ENCODE assay signal across 14 cellular contexts in the genomic region with DNA sequence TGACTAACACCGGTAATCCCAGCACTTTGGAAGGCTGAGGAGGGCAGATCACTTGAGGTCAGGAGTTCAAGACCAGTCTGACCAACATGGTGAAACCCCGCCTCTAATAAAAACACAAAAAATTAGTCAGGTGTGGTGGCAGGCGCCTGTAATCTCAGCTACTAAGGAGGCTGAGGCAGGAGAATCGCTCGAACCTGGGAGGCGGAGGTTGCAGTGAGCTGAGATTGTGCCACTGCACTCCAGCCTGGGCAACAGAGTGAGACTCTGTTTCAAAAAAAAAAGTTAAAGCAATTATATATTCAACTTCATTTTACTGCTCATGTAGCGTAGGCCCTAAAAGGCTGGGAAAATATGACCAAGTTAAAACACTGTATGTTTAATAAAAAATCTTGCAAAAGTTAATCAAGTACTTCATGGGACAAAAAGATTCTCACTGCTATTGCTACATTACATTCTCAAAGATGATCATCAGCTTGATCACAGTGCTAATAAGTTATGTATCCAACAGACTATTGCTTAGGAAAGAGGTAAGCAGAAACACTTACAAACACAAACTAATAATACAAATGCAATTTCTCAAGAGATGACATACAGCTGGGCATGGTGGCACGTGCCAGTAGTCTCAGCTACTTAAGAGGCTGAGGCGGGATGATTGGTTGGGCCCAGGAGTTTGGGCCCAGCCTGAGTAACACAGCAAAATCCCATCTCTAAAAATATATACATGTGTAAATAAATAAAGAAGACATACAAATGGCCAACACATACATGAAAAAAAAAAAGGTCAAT. TPM values are rescaled to one million over a fixed set of nuclear protein-coding genes. Genes with fewer than 3 reads are reported as not detected.
A peak's percentile ranks its signal among the peaks of the same experiment; 100 is the strongest.
DNase-seq lines count a peak whose midpoint lies in the region; ATAC-seq and TF ChIP-seq lines count a peak whose summit lies in the region.
"Had no signal": no experiment of that assay in that cellular context is flagged by ENCODE, and none has a peak within 500 bp of the region (broad histone marks: within the 10 kb centered on the region; RNA-seq: fewer than 3 reads in every experiment).

No MANE protein-coding gene starts in this region.

- peaks cover 95% of the 10 kb centered on the region for H3K79me2 ChIP-seq in PC-3 (ENCODE audit: low read length)

- CTCF ChIA-PET in PC-3 (lab: Charles Lee) = no interaction called here

- peaks cover 19% of the 10 kb centered on the region for H3K4me1 ChIP-seq in PC-3 (ENCODE audit: insufficient read depth, low read length)

- intact Hi-C loops in PC-3 (cut with micrococcal nuclease) = no loop called here

- no peaks in the 10 kb centered on the region for H3K9me3 Mint-ChIP-seq in stimulated activated naive CD8-positive, alpha-beta T cell treated with anti-CD3 and anti-CD28 coated beads, Interleukin-15, Interleukin-2, amounts not matched to agents 100 ng/mL and 50 ng/mL, for 24 hours
- H3K9me3 Mint-ChIP-seq in type B pancreatic cell = no peaks in the 10 kb centered on the region

- H3K27me3 ChIP-seq in PC-3 (ENCODE audit: low read length) = no peaks in the 10 kb centered on the region

- BruUV-seq in PC-3 (replicated peaks; lab: Mats Ljungman, UMichigan) = no TSS peak

- H3F3A ChIP-seq in PC-3 (ENCODE audit: low read length, unreplicated experiment) = no peaks in the 10 kb centered on the region

- peaks cover 64% of the 10 kb centered on the region for H3K4me1 Mint-ChIP-seq in stimulated activated naive CD8-positive, alpha-beta T cell treated with anti-CD3 and anti-CD28 coated beads, Interleukin-15, Interleukin-2, amounts not matched to agents 100 ng/mL and 50 ng/mL, for 24 hours (ENCODE audit: low read depth)
- peaks cover 46% of the 10 kb centered on the region for H3K4me1 Mint-ChIP-seq in type B pancreatic cell (ENCODE audit: unreplicated experiment)

- no peak for DNase-seq in stimulated activated naive CD8-positive, alpha-beta T cell treated with anti-CD3 and anti-CD28 coated beads, Interleukin-15, Interleukin-2, amounts not matched to agents 100 U/mL and 50 U/mL, for 24 hours
- DNase-seq in PC-3 (no peak), fibroblast of gingiva (ENCODE audit: low read depth) (peak; percentile 67), type B pancreatic cell (ENCODE audit: extremely low spot score, unreplicated experiment) (no peak), A172 (ENCODE audit: low spot score) (no peak), ACHN (no peak)
- DNase-seq: activated CD8-positive, alpha-beta memory T cell treated with anti-CD3 and anti-CD28 coated beads, Interleukin-2, amount 50 U/mL, for 4 hours; GDM1; NCI-H1436 treated with DMSO at 0.1 percent for 48 hours; NCI-H510A treated with DMSO at 0.1 percent for 48 hours; right cardiac atrium; RPMI8226 had no signal

- no peak overlapping the region for H2AFZ ChIP-seq in PC-3 (ENCODE audit: low read length)

- peaks cover 48% of the 10 kb centered on the region for H4K20me1 ChIP-seq in PC-3 (ENCODE audit: low read length)

- peak overlapping the region; percentile 100 for H3K4me3 Mint-ChIP-seq in stimulated activated naive CD8-positive, alpha-beta T cell treated with anti-CD3 and anti-CD28 coated beads, Interleukin-15, Interleukin-2, amounts not matched to agents 100 ng/mL and 50 ng/mL, for 24 hours
- H3K4me3 Mint-ChIP-seq in type B pancreatic cell = peak overlapping the region; percentile 100

- in situ Hi-C loops in ACHN (cut with HindIII; ENCODE audit: low pct_ligation_motif_present, low pct_unique_long_range_greater_than_20kb, low sequenced_read_pairs) = no loop called here

- peaks cover 5% of the 10 kb centered on the region; the same call in 1 of the 2 replicates for H3K36me3 ChIP-seq in PC-3 (ENCODE audit: low read depth, low read length)

- H3K27me3 Mint-ChIP-seq in stimulated activated naive CD8-positive, alpha-beta T cell treated with anti-CD3 and anti-CD28 coated beads, Interleukin-15, Interleukin-2, amounts not matched to agents 100 ng/mL and 50 ng/mL, for 24 hours = no peaks in the 10 kb centered on the region
- H3K27me3 Mint-ChIP-seq in type B pancreatic cell = no peaks in the 10 kb centered on the region

- H3K27ac ChIP-seq in PC-3 (ENCODE audit: low read length) = no peak overlapping the region

- peak overlapping the region; percentile 100; the same call in 1 of the 2 replicates for H3K4me3 ChIP-seq in PC-3 (ENCODE audit: low read length)

- TF ChIP-seq CTCF in PC-3 (conservative IDR thresholded peaks at IDR 0.05; ENCODE audit: low read depth, low read length) (no peak), type B pancreatic cell (conservative IDR thresholded peaks at IDR 0.05) (no peak)

- no peak overlapping the region for H3K9ac ChIP-seq in PC-3 (ENCODE audit: low read length)

- no peaks in the 10 kb centered on the region for H3K9me3 ChIP-seq in PC-3 (ENCODE audit: low read length)

- peaks cover 29% of the 10 kb centered on the region for H3K36me3 Mint-ChIP-seq in stimulated activated naive CD8-positive, alpha-beta T cell treated with anti-CD3 and anti-CD28 coated beads, Interleukin-15, Interleukin-2, amounts not matched to agents 100 ng/mL and 50 ng/mL, for 24 hours (ENCODE audit: low read depth)
- H3K36me3 Mint-ChIP-seq in type B pancreatic cell = peaks cover 3% of the 10 kb centered on the region

- peak overlapping the region; percentile 93 for H3K4me2 ChIP-seq in PC-3 (ENCODE audit: low read length)

- no peaks in the 10 kb centered on the region for H3K9me2 ChIP-seq in PC-3 (replicated peaks; ENCODE audit: low read length)

- no peak for ATAC-seq in stimulated activated naive CD8-positive, alpha-beta T cell treated with anti-CD3 and anti-CD28 coated beads, Interleukin-15, Interleukin-2, amounts not matched to agents 100 U/mL and 50 U/mL, for 24 hours
- ATAC-seq in PC-3 (no peak), HG02763 (IDR thresholded peaks at IDR 0.05; ENCODE audit: unreplicated experiment) (no peak)
- ATAC-seq: right cardiac atrium had no signal

- POLR2A ChIA-PET in PC-3 (lab: Charles Lee; ENCODE audit: unreplicated experiment) = interaction anchor here (0.7 kb wide), 1 partner anchor 40 kb away, joined by 4 read pairs; no protein-coding TSS in a partner anchor

- H3K27ac Mint-ChIP-seq in stimulated activated naive CD8-positive, alpha-beta T cell treated with anti-CD3 and anti-CD28 coated beads, Interleukin-15, Interleukin-2, amounts not matched to agents 100 ng/mL and 50 ng/mL, for 24 hours = no peak overlapping the region
- H3K27ac Mint-ChIP-seq in type B pancreatic cell = peak overlapping the region; percentile 20

RNA-seq across cellular contexts. Expression of a gene that starts 2.7 kb away (rescaled TPM):
- total RNA-seq in PC-3 (2014; rRNA removed) = 30.4 TPM in 2 replicates
- 71.1 and 86.5 TPM in 2 replicates for total RNA-seq in type B pancreatic cell (ENCODE audit: low replicate concordance)
- 72.6 and 102 TPM in 2 replicates for total RNA-seq in A172 (2014; rRNA removed; shearing (Covaris generic))

RNA-seq across cellular contexts. Expression of a gene that starts 17.3 kb away (rescaled TPM):
- total RNA-seq in PC-3 (2014; rRNA removed) (27.2 and 34.6 TPM in 2 replicates), type B pancreatic cell (ENCODE audit: low replicate concordance) (24.9 and 26.9 TPM in 2 replicates)
- total RNA-seq in A172 (2014; rRNA removed; shearing (Covaris generic)) = 25.7 and 34.5 TPM in 2 replicates
